20 cellular contexts compared by ENCODE assay signal in genomic region chr17:19705771-19706770, GRCh38. TPM values are rescaled to one million over a fixed set of nuclear protein-coding genes. Genes with fewer than 3 reads are reported as not detected.
A peak's percentile ranks its signal among the peaks of the same experiment; 100 is the strongest.
DNase-seq lines count a peak whose midpoint lies in the region; FAIRE-seq and TF ChIP-seq lines count a peak whose summit lies in the region.
"Had no signal": no experiment of that assay in that cellular context is flagged by ENCODE, and none has a peak within 500 bp of the region (broad histone marks: within the 10 kb centered on the region; RNA-seq: fewer than 3 reads in every experiment).

No MANE protein-coding gene starts in this region.

- TF ChIP-seq POLR2A in stomach (IDR thresholded peaks at IDR 0.05) (no peak), transverse colon (IDR thresholded peaks at IDR 0.05) (no peak)

- no peak overlapping the region for H3K4me3 ChIP-seq in stomach
- H3K4me3 ChIP-seq in transverse colon: no peak overlapping the region
- no peak overlapping the region for H3K4me3 ChIP-seq in kidney (ENCODE audit: low read length in 2 of 2)
- H3K4me3 ChIP-seq: thoracic aorta had no signal

- no peaks in the 10 kb centered on the region for H4K20me1 ChIP-seq in H9 (ENCODE audit: control insufficient read depth, insufficient read depth, insufficient read length)

- peaks cover 33 to 42% of the 10 kb centered on the region in 2 experiments for H3K4me1 Mint-ChIP-seq in H9
- H3K4me1 Mint-ChIP-seq: activated CD4-positive, alpha-beta T cell treated with anti-CD3 and anti-CD28 coated beads, Interleukin-2, amount 10 ng/mL, durations not matched to agents 7 days and 5 days had no signal

- no peak overlapping the region for H2BK5ac ChIP-seq in H9 (ENCODE audit: insufficient read length, low read length)

- H3K9me3 Mint-ChIP-seq in H9: no peaks in the 10 kb centered on the region
- H3K9me3 Mint-ChIP-seq: activated CD4-positive, alpha-beta T cell treated with anti-CD3 and anti-CD28 coated beads, Interleukin-2, amount 10 ng/mL, durations not matched to agents 7 days and 5 days had no signal

- no CpG with 5 or more reads among the region's 22 CpGs for WGBS in H9 (ENCODE audit: extremely low coverage, insufficient read length, low lambda C conversion rate)
- WGBS in stomach, 5 donors: 86 to 93% (median 90%) methylated on average over 17 to 22 of the region's 22 CpGs
- 90% methylated on average over 19 of the region's 22 CpGs; no CpG with 5 or more reads in 1 of the 2 donors for whole genome bisulfite sequencing in transverse colon (ENCODE audit: low coverage in 1 of 2), 2 donors

- no peak overlapping the region for H2BK12ac ChIP-seq in H9 (ENCODE audit: insufficient read length, low read depth, low read length)

- H3K4me2 ChIP-seq in H9 (ENCODE audit: insufficient read depth, insufficient read length, low read length): no peak overlapping the region

- no peak overlapping the region for H3K27ac Mint-ChIP-seq in H9
- H3K27ac Mint-ChIP-seq: activated CD4-positive, alpha-beta T cell treated with anti-CD3 and anti-CD28 coated beads, Interleukin-2, amount 10 ng/mL, durations not matched to agents 7 days and 5 days had no signal

- no peak overlapping the region for H4K5ac ChIP-seq in H9 (ENCODE audit: insufficient read length, low read depth, low read length)

- no peaks in the 10 kb centered on the region for H3K27me3 Mint-ChIP-seq in H9 (ENCODE audit: low read depth)
- H3K27me3 Mint-ChIP-seq: activated CD4-positive, alpha-beta T cell treated with anti-CD3 and anti-CD28 coated beads, Interleukin-2, amount 10 ng/mL, durations not matched to agents 7 days and 5 days had no signal

- no peaks in the 10 kb centered on the region for H3K36me3 Mint-ChIP-seq in H9 (ENCODE audit: insufficient read depth in 1 of 3, low read depth in 3 of 3)

- no peak overlapping the region for H3K23ac ChIP-seq in H9 (ENCODE audit: insufficient read length, low read depth, low read length)

- intact Hi-C loops in stomach (cut with DNase I; ENCODE audit: low total_unique reads): no loop called here
- intact Hi-C loops in transverse colon (cut with DNase I; ENCODE audit: low total_unique reads): no loop called here
- intact Hi-C loops in kidney (cut with DNase I): no loop called here

- H3K27me3 ChIP-seq in H9 (ENCODE audit: insufficient read depth, low read length): no peaks in the 10 kb centered on the region
- no peaks in the 10 kb centered on the region for H3K27me3 ChIP-seq in stomach
- H3K27me3 ChIP-seq in transverse colon: no peaks in the 10 kb centered on the region

- no peak overlapping the region for H3K4ac ChIP-seq in H9 (ENCODE audit: low read depth, low read length)

- no peak overlapping the region for H2BK20ac ChIP-seq in H9 (ENCODE audit: low read depth, low read length, poor library complexity, severe bottlenecking)

- no peak overlapping the region for H3K18ac ChIP-seq in H9 (ENCODE audit: insufficient read length, low read depth, low read length)

- peak; percentile 13 for DNase-seq in D721Med (ENCODE audit: insufficient read length, low spot score)
- peak; percentile 37 for DNase-seq in H9
- peak; percentile 31 for DNase-seq in SHP77 treated with DMSO at 0.1 percent for 48 hours (lab: John Stamatoyannopoulos, UW)
- peak; percentile 58 for DNase-seq in left kidney (ENCODE audit: low read depth, low spot score)
- DNase-seq in stomach: no peak
- DNase-seq in transverse colon: no peak
- DNase-seq in kidney: no peak
- DNase-seq in stimulated activated CD4-positive, alpha-beta T cell treated with anti-CD3 and anti-CD28 coated beads, Interleukin-4, amount 100 ng/mL, for 1 hour: no peak
- DNase-seq: activated CD4-positive, alpha-beta T cell treated with anti-CD3 and anti-CD28 coated beads, Interleukin-2, amount 10 ng/mL, durations not matched to agents 7 days and 5 days; activated naive CD4-positive, alpha-beta T cell; AML-193; COR-L47; foreskin fibroblast; GDM1; stimulated activated CD4-positive, alpha-beta T cell treated with anti-CD3 and anti-CD28 coated beads, Interleukin-2, amount 100 ng/mL, for 48 hours had no signal

- no peaks in the 10 kb centered on the region for H3K79me2 ChIP-seq in H9 (ENCODE audit: insufficient read depth, low read length)

- H3K9ac ChIP-seq in H9 (ENCODE audit: extremely low read depth, insufficient read length, low read length) (no peak overlapping the region), kidney (ENCODE audit: low read length in 2 of 2) (no peak overlapping the region)

- no peak for TF ChIP-seq CTCF in D721Med (IDR thresholded peaks at IDR 0.05; ENCODE audit: insufficient read depth, missing control alignments)
- TF ChIP-seq CTCF in H9 (conservative IDR thresholded peaks at IDR 0.05): no peak
- TF ChIP-seq CTCF in stomach (IDR thresholded peaks at IDR 0.05): no peak
- no peak for TF ChIP-seq CTCF in transverse colon (IDR thresholded peaks at IDR 0.05)
- TF ChIP-seq CTCF in kidney (IDR thresholded peaks at IDR 0.05; ENCODE audit: borderline replicate concordance, extremely low read depth, insufficient read depth): no peak

- no peaks in the 10 kb centered on the region for H3K79me1 ChIP-seq in H9 (ENCODE audit: insufficient read depth, low read depth, low read length, poor library complexity, severe bottlenecking)

- no peak overlapping the region for H2BK120ac ChIP-seq in H9 (ENCODE audit: low read depth, low read length, poor library complexity, severe bottlenecking)

- in situ Hi-C loops in transverse colon (cut with MboI; ENCODE audit: low pct_ligation_motif_present in 1 of 4, low pct_unique_long_range_greater_than_20kb in 1 of 4, low sequenced_read_pairs in 3 of 4): no loop called here

- no peak overlapping the region for H4K91ac ChIP-seq in H9 (ENCODE audit: insufficient read length, low read depth, low read length)

- H3K4me1 ChIP-seq in H9 (ENCODE audit: insufficient read depth, low read length) (no peaks in the 10 kb centered on the region; the same call in 1 of the 2 replicates), stomach (peaks cover 0 to 19% (median 15%) of the 10 kb centered on the region in 4 donors), transverse colon (no peaks in the 10 kb centered on the region), kidney (ENCODE audit: control insufficient read depth in 1 of 2, insufficient read depth in 1 of 2, low read depth in 1 of 2, low read length in 2 of 2) (peaks cover 10 to 11% of the 10 kb centered on the region in 2 donors)

- H3K4me3 Mint-ChIP-seq in H9: no peak overlapping the region
- H3K4me3 Mint-ChIP-seq: activated CD4-positive, alpha-beta T cell treated with anti-CD3 and anti-CD28 coated beads, Interleukin-2, amount 10 ng/mL, durations not matched to agents 7 days and 5 days had no signal

- no peak overlapping the region; the same call in 1 of the 2 replicates for H3K14ac ChIP-seq in H9 (ENCODE audit: insufficient read depth, low read length)

- no peak overlapping the region for H2BK15ac ChIP-seq in H9 (ENCODE audit: low read depth, low read length)

- FAIRE-seq in D721Med (lab: Jason Lieb, UNC): no peak
- no peak for FAIRE-seq in kidney (lab: Jason Lieb, UNC)
- FAIRE-seq: H54 had no signal

- no peak overlapping the region for H2AFZ ChIP-seq in H9 (ENCODE audit: low read length)

- no peak overlapping the region for H3T11ph ChIP-seq in H9 (ENCODE audit: low read length)

- H3K9me3 ChIP-seq in H9 (ENCODE audit: control insufficient read depth, low read depth, low read length) (no peaks in the 10 kb centered on the region), stomach (no peaks in the 10 kb centered on the region), transverse colon (no peaks in the 10 kb centered on the region), kidney (ENCODE audit: control insufficient read depth in 1 of 2, low read length in 2 of 2) (no peaks in the 10 kb centered on the region)
- H3K9me3 ChIP-seq: thoracic aorta had no signal

- no peak overlapping the region for H2AK5ac ChIP-seq in H9 (ENCODE audit: insufficient read length, low read length)

- H3K36me3 ChIP-seq in stomach (no peaks in the 10 kb centered on the region), transverse colon (no peaks in the 10 kb centered on the region), kidney (ENCODE audit: control insufficient read depth in 1 of 2, insufficient read depth in 2 of 2, low read length in 2 of 2) (no peaks in the 10 kb centered on the region)
- H3K36me3 ChIP-seq: thoracic aorta had no signal

- H3K27ac ChIP-seq in H9 (ENCODE audit: insufficient read length, low read depth, low read length) (no peak overlapping the region), stomach (no peak overlapping the region), transverse colon (no peak overlapping the region), kidney (ENCODE audit: low read depth in 2 of 2, low read length in 2 of 2) (no peak overlapping the region)
- H3K27ac ChIP-seq: thoracic aorta had no signal

- no peak overlapping the region for H4K8ac ChIP-seq in H9 (replicated peaks; ENCODE audit: insufficient read length, low read depth, low read length)

- no peak overlapping the region for H3K56ac ChIP-seq in H9 (ENCODE audit: insufficient read length, low read depth, low read length)

- H3K23me2 ChIP-seq in H9 (ENCODE audit: insufficient read length, low read depth, low read length, poor library complexity, severe bottlenecking): no peaks in the 10 kb centered on the region

- TF ChIP-seq EP300 in stomach (IDR thresholded peaks at IDR 0.05): no peak
- no peak for TF ChIP-seq EP300 in transverse colon (IDR thresholded peaks at IDR 0.05; ENCODE audit: low read depth)

RNA-seq across cellular contexts. Expression of gene SLC47A2, which starts 10.3 kb away (rescaled TPM):
- total RNA-seq in H9 (2021) (not detected in 2 replicates), stomach (not detected), transverse colon (1 to 10 TPM in 1 of 4 donors, under 1 TPM in 2, not detected in 1; 0.27 to 1.1 (median 0.32) TPM), kidney (46.3 TPM)
- polyA plus RNA-seq in stomach (under 1 TPM in 1 of 3 donors, not detected in 2; 0.78 TPM), kidney (ENCODE audit: insufficient read depth, low read depth, low replicate concordance) (61.5 TPM)
- total RNA-seq: activated CD4-positive, alpha-beta T cell treated with anti-CD3 and anti-CD28 coated beads, Interleukin-2, amount 10 ng/mL, durations not matched to agents 7 days and 5 days; chondrocyte; HT1080; liver; thoracic aorta had no signal

RNA-seq across cellular contexts. Expression of gene ALDH3A1, which starts 42.0 kb away (rescaled TPM):
- 0.31 and 0.39 TPM in 2 replicates for total RNA-seq in H9 (2021)
- total RNA-seq in stomach: 100 to 1,000 TPM in 3 of 5 donors, 10 to 100 TPM in 1, 1 to 10 TPM in 1; 5.8 to 689 (median 187) TPM
- polyA plus RNA-seq in stomach: 100 to 1,000 TPM in 2 of 3 donors, 10 to 100 TPM in 1; 31.0 to 332 (median 102) TPM
- 10 to 100 TPM in 1 of 4 donors, 1 to 10 TPM in 3; 1.2 to 15.3 (median 3.4) TPM for total RNA-seq in transverse colon
- 1.4 TPM for total RNA-seq in kidney
- 0.75 TPM for polyA plus RNA-seq in kidney (ENCODE audit: insufficient read depth, low read depth, low replicate concordance)
- total RNA-seq: activated CD4-positive, alpha-beta T cell treated with anti-CD3 and anti-CD28 coated beads, Interleukin-2, amount 10 ng/mL, durations not matched to agents 7 days and 5 days; chondrocyte had no signal

RNA-seq across cellular contexts. Expression of gene ALDH3A2, which starts 57.5 kb away (rescaled TPM):
- total RNA-seq in H9 (2021) (94.2 and 100 TPM in 2 replicates), stomach (100 to 1,000 TPM in 4 of 5 donors, 10 to 100 TPM in 1; 51.0 to 236 (median 156) TPM), transverse colon (100 to 1,000 TPM in 2 of 4 donors, 10 to 100 TPM in 2; 44.5 to 199 (median 119) TPM), kidney (75.0 TPM)
- polyA plus RNA-seq in stomach (100 to 1,000 TPM in 1 of 3 donors, 10 to 100 TPM in 2; 26.8 to 107 (median 83.7) TPM), kidney (ENCODE audit: insufficient read depth, low read depth, low replicate concordance) (87.7 TPM)

Comparison
In these comparisons a context has a peak if more than half of its experiments do, and no peak if none do; other contexts are left out.
1. DNase-seq: peak in D721Med (single experiment), H9 (single experiment), SHP77 treated with DMSO at 0.1 percent for 48 hours (single experiment) and left kidney (single experiment); none in stomach (single experiment), transverse colon (single experiment), kidney (single experiment) and stimulated activated CD4-positive, alpha-beta T cell treated with anti-CD3 and anti-CD28 coated beads, Interleukin-4, amount 100 ng/mL, for 1 hour (single experiment).
2. RNA of gene SLC47A2, which starts 10.3 kb away (total RNA-seq): 46.3 TPM in kidney (single experiment); 0.27 to 1.1 TPM in transverse colon, not detected in H9 and not detected in stomach; every median in the first group is over 10 times any median in the second.